In genomic region chr11:81772161-81772560, GRCh38 we compare ENCODE assay signal across 18 cellular contexts.
A peak's percentile ranks its signal among the peaks of the same experiment; 100 is the strongest.
DNase-seq lines count a peak whose midpoint lies in the region; ATAC-seq and TF ChIP-seq lines count a peak whose summit lies in the region.
"Had no signal": no experiment of that assay in that cellular context is flagged by ENCODE, and none has a peak within 500 bp of the region (broad histone marks: within the 10 kb centered on the region; RNA-seq: fewer than 3 reads in every experiment).

No MANE protein-coding gene starts in this region.

- H3K9me3 Mint-ChIP-seq in progenitor cell of endocrine pancreas (ENCODE audit: low read depth), result no peaks in the 10 kb centered on the region
- H3K9me3 Mint-ChIP-seq in T-cell, result no peaks in the 10 kb centered on the region
- H3K9me3 Mint-ChIP-seq: stimulated activated naive B cell treated with anti-CD40 and anti-IgM and Interleukin-4, amounts not matched to agents 10 μg/mL and 1 μg/mL and 100 μg/mL, for 72 hours had no signal

- TF ChIP-seq CTCF in progenitor cell of endocrine pancreas (IDR thresholded peaks at IDR 0.05; ENCODE audit: unreplicated experiment), result no peak

- H3K27ac Mint-ChIP-seq in progenitor cell of endocrine pancreas (no peak overlapping the region), T-cell (no peak overlapping the region)
- H3K27ac Mint-ChIP-seq: stimulated activated naive B cell treated with anti-CD40 and anti-IgM and Interleukin-4, amounts not matched to agents 10 μg/mL and 1 μg/mL and 100 μg/mL, for 72 hours had no signal

- CTCF ChIA-PET in T-cell (lab: Charles Lee), result no interaction called here

- no peak for ATAC-seq in T-cell (replicated peaks in 1 of 4)
- ATAC-seq: HepG2; Right ventricle myocardium inferior; stimulated activated naive B cell treated with anti-CD40 and anti-IgM and Interleukin-4, amounts not matched to agents 10 μg/mL and 1 μg/mL and 100 μg/mL, for 72 hours had no signal

- H3K36me3 Mint-ChIP-seq in progenitor cell of endocrine pancreas (ENCODE audit: insufficient read depth) (no peaks in the 10 kb centered on the region), T-cell (no peaks in the 10 kb centered on the region)
- H3K36me3 Mint-ChIP-seq: stimulated activated naive B cell treated with anti-CD40 and anti-IgM and Interleukin-4, amounts not matched to agents 10 μg/mL and 1 μg/mL and 100 μg/mL, for 72 hours had no signal

- no peak overlapping the region for H3K4me3 Mint-ChIP-seq in progenitor cell of endocrine pancreas (ENCODE audit: low read depth)
- no peak overlapping the region for H3K4me3 Mint-ChIP-seq in T-cell
- H3K4me3 Mint-ChIP-seq: stimulated activated naive B cell treated with anti-CD40 and anti-IgM and Interleukin-4, amounts not matched to agents 10 μg/mL and 1 μg/mL and 100 μg/mL, for 72 hours had no signal

- H3K4me1 Mint-ChIP-seq in progenitor cell of endocrine pancreas (ENCODE audit: low read depth) (no peaks in the 10 kb centered on the region), T-cell (no peaks in the 10 kb centered on the region)
- H3K4me1 Mint-ChIP-seq: stimulated activated naive B cell treated with anti-CD40 and anti-IgM and Interleukin-4, amounts not matched to agents 10 μg/mL and 1 μg/mL and 100 μg/mL, for 72 hours had no signal

- POLR2A ChIA-PET in T-cell (lab: Charles Lee), result no interaction called here

- no peaks in the 10 kb centered on the region for H3K27me3 Mint-ChIP-seq in progenitor cell of endocrine pancreas
- peaks cover 0 to 5% of the 10 kb centered on the region in 2 donors for H3K27me3 Mint-ChIP-seq in T-cell

- DNase-seq in DMS53 (lab: John Stamatoyannopoulos, UW) (peak; percentile 52), DMS53 treated with DMSO at 0.1 percent for 48 hours (lab: John Stamatoyannopoulos, UW; ENCODE audit: unreplicated experiment) (no peak), astrocyte of the hippocampus (ENCODE audit: low read depth, low spot score) (peak; percentile 50), globus pallidus (ENCODE audit: low spot score) (peak; percentile 5), renal cortical epithelial cell (ENCODE audit: low read depth) (peak; percentile 1), progenitor cell of endocrine pancreas (ENCODE audit: low spot score, unreplicated experiment) (no peak), T-cell (no peak)
- DNase-seq in stimulated activated CD4-positive, alpha-beta T cell treated with anti-CD3 and anti-CD28 coated beads, Interleukin-4, amount 100 ng/mL, for 24 hours, result no peak
- DNase-seq: activated CD8-positive, alpha-beta memory T cell treated with anti-CD3 and anti-CD28 coated beads, Interleukin-2, amount 50 U/mL, for 4 hours; activated naive CD4-positive, alpha-beta T cell treated with Interleukin-2 at 50 U/mL for 16 hours; foreskin melanocyte; NK-92 treated with Interleukin-12 subunit alpha and Interleukin-12 subunit beta, amount 100 ng/mL, for 24 hours; spleen; stimulated activated naive B cell treated with anti-CD40 and anti-IgM and Interleukin-4, amounts not matched to agents 10 μg/mL and 1 μg/mL and 100 μg/mL, for 72 hours; T-helper 2 cell; trophoblast cell had no signal

Comparison
In these comparisons a context has a peak if more than half of its experiments do, and no peak if none do; other contexts are left out.
1. DNase-seq: peak in DMS53 (single experiment), astrocyte of the hippocampus (single experiment), globus pallidus (single experiment) and renal cortical epithelial cell (single experiment); none in DMS53 treated with DMSO at 0.1 percent for 48 hours (single experiment), progenitor cell of endocrine pancreas (single experiment), T-cell (0 of 34) and stimulated activated CD4-positive, alpha-beta T cell treated with anti-CD3 and anti-CD28 coated beads, Interleukin-4, amount 100 ng/mL, for 24 hours (single experiment).